ENCODE assay signal across 23 cellular contexts in genomic region chr5:52190737-52191136, GRCh38.
A peak's percentile ranks its signal among the peaks of the same experiment; 100 is the strongest.
DNase-seq lines count a peak whose midpoint lies in the region; ATAC-seq, FAIRE-seq and TF ChIP-seq lines count a peak whose summit lies in the region.
"Had no signal": no experiment of that assay in that cellular context is flagged by ENCODE, and none has a peak within 500 bp of the region (broad histone marks: within the 10 kb centered on the region; RNA-seq: fewer than 3 reads in every experiment).

No MANE protein-coding gene starts in this region.

- no peaks in the 10 kb centered on the region for H3K27me3 ChIP-seq in IMR-90 (ENCODE audit: control insufficient read depth, insufficient read depth, low read length)
- no peaks in the 10 kb centered on the region for H3K27me3 ChIP-seq in endothelial cell of umbilical vein (ENCODE audit: control insufficient read depth in 2 of 2, insufficient read depth in 2 of 2, low read length in 2 of 2)
- H3K27me3 ChIP-seq: BLaER1 treated with 17β-estradiol and CSF1 and Interleukin-3, amounts not matched to agents 10 nM and 100 nM had no signal

- no peaks in the 10 kb centered on the region for H3K36me3 ChIP-seq in IMR-90 (ENCODE audit: control insufficient read depth, insufficient read depth, low read length)
- no peaks in the 10 kb centered on the region for H3K36me3 ChIP-seq in endothelial cell of umbilical vein (ENCODE audit: control insufficient read depth in 2 of 2, extremely low read depth in 1 of 2, insufficient read depth in 2 of 2, low read length in 2 of 2)
- H3K36me3 ChIP-seq: BLaER1 treated with 17β-estradiol and CSF1 and Interleukin-3, amounts not matched to agents 10 nM and 100 nM had no signal

- in situ Hi-C loops in IMR-90 (cut with MboI; ENCODE audit: low sequenced_read_pairs) = no loop called here

- dilution Hi-C loops in IMR-90 (cut with HindIII; ENCODE audit: low sequenced_read_pairs, unreplicated experiment) = no loop called here
- dilution Hi-C loops in endothelial cell of umbilical vein (cut with MboI; ENCODE audit: extremely low pct_ligation_motif_present, low sequenced_read_pairs) = no loop called here

- TF ChIP-seq RAD21 in IMR-90 (IDR thresholded peaks at IDR 0.05; ENCODE audit: low read length) = no peak

- H3K9me1 ChIP-seq in IMR-90 (ENCODE audit: insufficient read depth, low read length) (no peaks in the 10 kb centered on the region), endothelial cell of umbilical vein (replicated peaks; ENCODE audit: control insufficient read depth, extremely low read depth, insufficient read depth, low read length) (no peaks in the 10 kb centered on the region)

- DNase-seq in NCI-H1105 (lab: John Stamatoyannopoulos, UW) (peak; percentile 47), NCI-H1105 treated with DMSO at 0.1 percent for 48 hours (lab: John Stamatoyannopoulos, UW) (no peak), IMR-90 (no peak), endothelial cell of umbilical vein (ENCODE audit: low read depth, low spot score) (no peak)
- no peak for DNase-seq in activated CD4-positive, alpha-beta T cell treated with anti-CD3 and anti-CD28 coated beads for 1 hour
- DNase-seq: AML-193; CD4-positive, alpha-beta T cell; CD8-positive, alpha-beta memory T cell; COR-L47; DMS 273 treated with DMSO at 0.1 percent for 48 hours; DMS153; DMS53; DMS79; DND-41; EL; GDM1 had no signal

- no peak overlapping the region for H2BK20ac ChIP-seq in IMR-90 (ENCODE audit: low read depth, low read length)

- BruUV-seq in IMR-90 (replicated peaks; lab: Mats Ljungman, UMichigan) (no TSS peak), endothelial cell of umbilical vein (replicated peaks; lab: Mats Ljungman, UMichigan) (no TSS peak)

- POLR2A ChIA-PET in IMR-90 (lab: Charles Lee; ENCODE audit: unreplicated experiment) (no interaction called here), endothelial cell of umbilical vein (lab: Charles Lee) (no interaction called here)

- no peak overlapping the region for H3K4ac ChIP-seq in IMR-90 (ENCODE audit: low read depth, low read length)

- no peak overlapping the region for H2BK120ac ChIP-seq in IMR-90 (ENCODE audit: low read depth, low read length)

- no peaks in the 10 kb centered on the region for H3K79me2 ChIP-seq in endothelial cell of umbilical vein (ENCODE audit: control insufficient read depth, insufficient read depth, low read length)

- no peak overlapping the region for H3K4me2 ChIP-seq in IMR-90 (ENCODE audit: low read depth, low read length)
- no peak overlapping the region for H3K4me2 ChIP-seq in endothelial cell of umbilical vein (ENCODE audit: insufficient read depth, low read length)
- H3K4me2 ChIP-seq: A549; BLaER1 treated with 17β-estradiol and CSF1 and Interleukin-3, amounts not matched to agents 10 nM and 100 nM had no signal

- H2AFZ ChIP-seq in IMR-90 (replicated peaks; ENCODE audit: low read length, poor library complexity) (no peak overlapping the region), endothelial cell of umbilical vein (ENCODE audit: low read depth, low read length) (no peak overlapping the region)

- no peak for ATAC-seq in IMR-90 (ENCODE audit: low read depth)
- ATAC-seq: A549, GM12878 had no signal

- TF ChIP-seq POLR2A in IMR-90 (IDR thresholded peaks at IDR 0.05; ENCODE audit: low read depth, low read length) (no peak), endothelial cell of umbilical vein (IDR thresholded peaks at IDR 0.05; ENCODE audit: low read depth, low read length) (no peak)

- no peak overlapping the region for H3K9ac ChIP-seq in IMR-90 (ENCODE audit: low read depth, low read length)
- H3K9ac ChIP-seq in endothelial cell of umbilical vein (replicated peaks; ENCODE audit: extremely low read depth, insufficient read depth, low read length) = no peak overlapping the region
- H3K9ac ChIP-seq: BLaER1 treated with 17β-estradiol and CSF1 and Interleukin-3, amounts not matched to agents 10 nM and 100 nM had no signal

- H3K56ac ChIP-seq in IMR-90 (ENCODE audit: extremely low read depth, insufficient read depth, low read length) = no peak overlapping the region

- H3K4me3 ChIP-seq in IMR-90 (ENCODE audit: insufficient read depth, low read depth, low read length) = no peak overlapping the region
- H3K4me3 ChIP-seq in endothelial cell of umbilical vein (replicated peaks in 1 of 3; ENCODE audit: insufficient read depth in 1 of 3, low read depth in 1 of 3, low read length in 3 of 3) = no peak overlapping the region
- H3K4me3 ChIP-seq: A549; BLaER1 treated with 17β-estradiol and CSF1 and Interleukin-3, amounts not matched to agents 10 nM and 100 nM; GM12878 had no signal

- no peak overlapping the region for H4K5ac ChIP-seq in IMR-90 (ENCODE audit: low read depth, low read length)

- no peak overlapping the region for H2AK9ac ChIP-seq in IMR-90 (replicated peaks; ENCODE audit: low read depth, low read length, poor library complexity)

- no peaks in the 10 kb centered on the region for H3K79me1 ChIP-seq in IMR-90 (ENCODE audit: low read depth in 1 of 2, low read length in 2 of 2)

- no peak overlapping the region for H2AK5ac ChIP-seq in IMR-90 (ENCODE audit: low read depth, low read length)

- no peak overlapping the region for H3K27ac ChIP-seq in IMR-90 (ENCODE audit: insufficient read depth, low read length)
- H3K27ac ChIP-seq in endothelial cell of umbilical vein (ENCODE audit: insufficient read depth, low read depth, low read length) = no peak overlapping the region
- H3K27ac ChIP-seq: 22Rv1; A549; BLaER1 treated with 17β-estradiol and CSF1 and Interleukin-3, amounts not matched to agents 10 nM and 100 nM; C4-2B had no signal

- no peak overlapping the region for H4K91ac ChIP-seq in IMR-90 (ENCODE audit: insufficient read depth, low read depth, low read length)

- no peak overlapping the region for H2BK15ac ChIP-seq in IMR-90 (ENCODE audit: low read depth, low read length)

- TF ChIP-seq CTCF in IMR-90 (conservative IDR thresholded peaks at IDR 0.05; ENCODE audit: low read depth, low read length) = no peak
- no peak for TF ChIP-seq CTCF in endothelial cell of umbilical vein (IDR thresholded peaks at IDR 0.05; ENCODE audit: extremely low read depth in 1 of 2, insufficient read depth in 1 of 2, low read depth in 1 of 2, low read length in 2 of 2)

- H3K4me1 ChIP-seq in IMR-90 (ENCODE audit: control insufficient read depth, insufficient read depth, low read length) (no peaks in the 10 kb centered on the region), endothelial cell of umbilical vein (ENCODE audit: control insufficient read depth, extremely low read depth, insufficient read depth, low read length) (no peaks in the 10 kb centered on the region)
- H3K4me1 ChIP-seq: A549; BLaER1 treated with 17β-estradiol and CSF1 and Interleukin-3, amounts not matched to agents 10 nM and 100 nM had no signal

- H3K9me3 ChIP-seq in IMR-90 (ENCODE audit: control insufficient read depth, insufficient read depth, low read length) (no peaks in the 10 kb centered on the region), endothelial cell of umbilical vein (replicated peaks; ENCODE audit: control insufficient read depth, insufficient read depth, low read length) (no peaks in the 10 kb centered on the region)
- H3K9me3 ChIP-seq: A549; BLaER1 treated with 17β-estradiol and CSF1 and Interleukin-3, amounts not matched to agents 10 nM and 100 nM had no signal

- no peak overlapping the region for H2BK5ac ChIP-seq in IMR-90 (ENCODE audit: low read depth, low read length, poor library complexity, severe bottlenecking)

- CTCF ChIA-PET in IMR-90 (lab: Yijun Ruan, JAX) (no interaction called here), endothelial cell of umbilical vein (lab: Charles Lee) (interaction anchor here (0.8 to 1.2 kb wide), 2 partner anchors 11 to 32 kb away, joined by 3 read pairs; no protein-coding TSS in a partner anchor)

- no peak overlapping the region for H3K18ac ChIP-seq in IMR-90 (ENCODE audit: low read depth, low read length)

- H4K8ac ChIP-seq in IMR-90 (ENCODE audit: low read depth in 2 of 2, low read length in 2 of 2) = no peak overlapping the region

- no peak overlapping the region for H3K14ac ChIP-seq in IMR-90 (replicated peaks; ENCODE audit: low read depth, low read length)

- peak; percentile 40 for FAIRE-seq in endothelial cell of umbilical vein (lab: Jason Lieb, UNC)
- FAIRE-seq: A549, GM12878, GM12892, GM18507 had no signal

- intact Hi-C loops in IMR-90 (cut with micrococcal nuclease) = no loop called here
- intact Hi-C loops in endothelial cell of umbilical vein (cut with micrococcal nuclease) = no loop called here

- H4K20me1 ChIP-seq in IMR-90 (ENCODE audit: insufficient read depth, low read length) (no peaks in the 10 kb centered on the region), endothelial cell of umbilical vein (replicated peaks; ENCODE audit: control insufficient read depth, extremely low read depth, insufficient read depth, low read length) (no peaks in the 10 kb centered on the region)
- H4K20me1 ChIP-seq: BLaER1 treated with 17β-estradiol and CSF1 and Interleukin-3, amounts not matched to agents 10 nM and 100 nM had no signal

- no peak overlapping the region for H3K23ac ChIP-seq in IMR-90 (ENCODE audit: low read depth, low read length)

TF ChIP-seq in IMR-90, 13 proteins besides CTCF, POLR2A, EP300 and RAD21:
- TF ChIP-seq CEBPB (IDR thresholded peaks at IDR 0.05; ENCODE audit: low read depth, low read length) (peak; percentile 53; the same call in 1 of the 2 replicates), RCOR1 (IDR thresholded peaks at IDR 0.05; ENCODE audit: insufficient replicate concordance, low read length) (no peak), RFX5 (IDR thresholded peaks at IDR 0.05; ENCODE audit: low read depth, low read length) (no peak), BHLHE40 (IDR thresholded peaks at IDR 0.05; ENCODE audit: low read depth, low read length) (no peak), CHD1 (IDR thresholded peaks at IDR 0.05; ENCODE audit: low read depth, low read length) (no peak), FOS (IDR thresholded peaks at IDR 0.05; ENCODE audit: low read depth, low read length) (no peak)
TF ChIP-seq in IMR-90: peak in this region for 1.

TF ChIP-seq in endothelial cell of umbilical vein, 7 proteins besides CTCF, POLR2A, EP300 and RAD21:
- no peak for TF ChIP-seq JUN (IDR thresholded peaks at IDR 0.05; ENCODE audit: borderline replicate concordance, insufficient read depth, insufficient read length, low read depth)
